ENCODE assay signal across 8 cellular contexts in genomic region chr10:27240212-27240890, GRCh38. TPM values are rescaled to one million over a fixed set of nuclear protein-coding genes. Genes with fewer than 3 reads are reported as not detected.
DNase-seq lines count a peak whose midpoint lies in the region; ATAC-seq and TF ChIP-seq lines count a peak whose summit lies in the region.

Gene ACBD5, minus strand, starts transcription at chr10:27240797. Its CDS starts 109 bp downstream, at chr10:27240688.

- POLR2A ChIA-PET in AG04450 (lab: Yijun Ruan, JAX): interaction anchor here (0.9 to 1.9 kb wide), 3 partner anchors 11 to 86 kb away, joined by 3 to 4 read pairs (median 4); partner anchors contain the start of gene YME1L1

- H3K27me3 ChIP-seq in AG04450 (ENCODE audit: control insufficient read depth, insufficient read depth, low read length): no peaks in the 10 kb centered on the region

- TF ChIP-seq CTCF in AG04450 (IDR thresholded peaks at IDR 0.05; ENCODE audit: low read depth, low read length): no peak

- CTCF ChIA-PET in AG04450 (lab: Charles Lee): interaction anchor here (1.3 to 1.8 kb wide), 2 partner anchors 12 to 120 kb away, joined by 3 to 5 read pairs; no protein-coding TSS in a partner anchor

- H3K9me3 ChIP-seq in AG04450 (ENCODE audit: control insufficient read depth, insufficient read depth, low read length): no peaks in the 10 kb centered on the region

- peak within 1 kb of the TSS; percentile 96 for H3K27ac ChIP-seq in AG04450 (ENCODE audit: low read depth, low read length)

- H3K4me3 ChIP-seq in AG04450 (ENCODE audit: low read depth, low read length): peak within 1 kb of the TSS; percentile 84

- ATAC-seq in GM18867 (IDR thresholded peaks at IDR 0.05; ENCODE audit: unreplicated experiment): peak; percentile 55
- peak; percentile 39 for ATAC-seq in HG03097 (IDR thresholded peaks at IDR 0.05; ENCODE audit: low FRiP score, unreplicated experiment)

- DNase-seq in AG04450 (ENCODE audit: low read depth, low spot score): peak; percentile 56
- DNase-seq in NCI-H345 (lab: John Stamatoyannopoulos, UW): peak; percentile 67
- DNase-seq in activated CD4-positive, CD25-positive, alpha-beta regulatory T cell treated with anti-CD3 and anti-CD28 coated beads, Interleukin-2, amount 50 U/mL, for 72 hours: peak; percentile 79
- peak; percentile 81 for DNase-seq in cerebellar cortex (ENCODE audit: low spot score)
- peak; percentile 96 for DNase-seq in islet precursor cell
- peak; percentile 74 for DNase-seq in stimulated activated CD4-positive, alpha-beta T cell treated with anti-CD3 and anti-CD28 coated beads, Interleukin-12 subunit alpha, Interleukin-12 subunit beta, amount 100 ng/mL, for 4 hours

RNA-seq across cellular contexts. Expression of gene ACBD5, which starts in this region (rescaled TPM):
- polyA plus RNA-seq in AG04450 (2011; rRNA removed): 11.9 and 15.7 TPM in 2 replicates
- 6.7 and 9.9 TPM in 2 replicates for polyA minus RNA-seq in AG04450 (2011; rRNA and poly(A)+ RNA removed)

Comparison
In these comparisons a context has a peak if more than half of its experiments do, and no peak if none do; other contexts are left out.
1. Peak in every context shown above with its lines: DNase-seq, ATAC-seq, H3K4me3 ChIP-seq and H3K27ac ChIP-seq.